ENCODE assay signal across 27 cellular contexts in genomic region chr6:16562498-16562897, GRCh38.
A peak's percentile ranks its signal among the peaks of the same experiment; 100 is the strongest.
DNase-seq lines count a peak whose midpoint lies in the region; ATAC-seq and TF ChIP-seq lines count a peak whose summit lies in the region.
"Had no signal": no experiment of that assay in that cellular context is flagged by ENCODE, and none has a peak within 500 bp of the region (broad histone marks: within the 10 kb centered on the region; RNA-seq: fewer than 3 reads in every experiment).

No MANE protein-coding gene starts in this region.

- H2AFZ ChIP-seq in osteoblast (ENCODE audit: low read length) = no peak overlapping the region

- H3K4me3 ChIP-seq in osteoblast (ENCODE audit: insufficient read depth, low read length) = no peak overlapping the region
- no peak overlapping the region for H3K4me3 ChIP-seq in right lobe of liver
- H3K4me3 ChIP-seq: ascending aorta, psoas muscle, stomach, tibial artery had no signal

- no peak for TF ChIP-seq POLR2A in right lobe of liver (IDR thresholded peaks at IDR 0.05)

- no peaks in the 10 kb centered on the region for H3K9me3 Mint-ChIP-seq in activated T-cell treated with anti-CD3 and anti-CD28 coated beads, Interleukin-2, amount 50 U/mL, for 72 hours
- H3K9me3 Mint-ChIP-seq: activated naive CD4-positive, alpha-beta T cell treated with anti-CD3 and anti-CD28 coated beads, Interleukin-2, amount 50 U/mL, for 24 hours; CD4-positive, alpha-beta memory T cell; mesothelial cell of epicardium; naive B cell; T-helper 1 cell treated with Interleukin-12 subunit alpha and Interleukin-12 subunit beta and Interleukin-4 antibody, amounts not matched to agents 30 μg/mL and 1 μg/mL, for 36 hours had no signal

- H3K36me3 ChIP-seq in osteoblast (ENCODE audit: insufficient read depth, low read length) = no peaks in the 10 kb centered on the region
- H3K36me3 ChIP-seq in right lobe of liver = no peaks in the 10 kb centered on the region
- H3K36me3 ChIP-seq: ascending aorta, tibial artery had no signal

- H3K27ac Mint-ChIP-seq in activated T-cell treated with anti-CD3 and anti-CD28 coated beads, Interleukin-2, amount 50 U/mL, for 72 hours = no peak overlapping the region
- H3K27ac Mint-ChIP-seq: activated CD8-positive, alpha-beta memory T cell treated with anti-CD3 and anti-CD28 coated beads, Interleukin-2, amount 10 ng/mL, durations not matched to agents 7 days and 5 days; activated naive CD4-positive, alpha-beta T cell treated with anti-CD3 and anti-CD28 coated beads, Interleukin-2, amount 50 U/mL, for 24 hours; CD4-positive, alpha-beta memory T cell; mesothelial cell of epicardium; naive B cell; T-helper 1 cell treated with Interleukin-12 subunit alpha and Interleukin-12 subunit beta and Interleukin-4 antibody, amounts not matched to agents 30 μg/mL and 1 μg/mL, for 36 hours had no signal

- no peaks in the 10 kb centered on the region for H3K27me3 Mint-ChIP-seq in activated T-cell treated with anti-CD3 and anti-CD28 coated beads, Interleukin-2, amount 50 U/mL, for 72 hours (ENCODE audit: low read depth)
- H3K27me3 Mint-ChIP-seq: activated CD8-positive, alpha-beta memory T cell treated with anti-CD3 and anti-CD28 coated beads, Interleukin-2, amount 10 ng/mL, durations not matched to agents 7 days and 5 days; activated naive CD4-positive, alpha-beta T cell treated with anti-CD3 and anti-CD28 coated beads, Interleukin-2, amount 50 U/mL, for 24 hours; CD4-positive, alpha-beta memory T cell; naive B cell had no signal

- no peak overlapping the region for H3K4me2 ChIP-seq in osteoblast (ENCODE audit: insufficient read depth, low read length)

- intact Hi-C loops in right lobe of liver (cut with DNase I) = no loop called here

- peaks cover 0 to 2% of the 10 kb centered on the region in 2 donors for H3K36me3 Mint-ChIP-seq in activated T-cell treated with anti-CD3 and anti-CD28 coated beads, Interleukin-2, amount 50 U/mL, for 72 hours (ENCODE audit: insufficient read depth in 2 of 2)
- H3K36me3 Mint-ChIP-seq: naive B cell had no signal

- peaks cover 20% of the 10 kb centered on the region for H3K4me1 ChIP-seq in osteoblast (ENCODE audit: insufficient read depth, low read length)
- peaks cover 0 to 5% (median 0%) of the 10 kb centered on the region in 4 donors for H3K4me1 ChIP-seq in right lobe of liver

- TF ChIP-seq CTCF in osteoblast (IDR thresholded peaks at IDR 0.05; ENCODE audit: extremely low read depth, low read depth, low read length) (no peak), right lobe of liver (IDR thresholded peaks at IDR 0.05) (no peak)

- no peak for DNase-seq in activated T-cell treated with anti-CD3 and anti-CD28 coated beads, Interleukin-2, amount 50 U/mL, for 72 hours
- DNase-seq in activated T-cell treated with anti-CD3 and anti-CD28 coated beads, Interleukin-2, amount 50 U/mL, for 1 hour = no peak
- DNase-seq in M059J (ENCODE audit: low read depth) = peak; percentile 27
- DNase-seq in caudate nucleus (lab: John Stamatoyannopoulos, UW) = peak in 1 of 61 donors; percentile 44
- DNase-seq in osteoblast (ENCODE audit: insufficient read length, low spot score, missing footprints) = peak; percentile 66
- no peak for DNase-seq in NCI-H524 (lab: John Stamatoyannopoulos, UW)
- no peak for DNase-seq in right lobe of liver
- DNase-seq: activated CD4-positive, alpha-beta T cell treated with anti-CD3 and anti-CD28 coated beads for 48 hours; activated CD8-positive, alpha-beta memory T cell treated with anti-CD3 and anti-CD28 coated beads, Interleukin-2, amount 10 ng/mL, durations not matched to agents 7 days and 5 days; CD4-positive, alpha-beta memory T cell; islet precursor cell; left ventricle myocardium superior; naive B cell; NCI-H1105 treated with DMSO at 0.1 percent for 48 hours; NCI-H2029; NCI-H2227 treated with DMSO at 0.1 percent for 48 hours; NCI-H69; psoas muscle; RPMI8226; stomach; tibial artery had no signal

- ATAC-seq in activated T-cell treated with anti-CD3 and anti-CD28 coated beads, Interleukin-2, amount 50 U/mL, for 72 hours (replicated peaks in 1 of 2) = peak; percentile 58 to 80
- ATAC-seq in HG03135 (IDR thresholded peaks at IDR 0.05; ENCODE audit: unreplicated experiment) = no peak
- ATAC-seq in right lobe of liver = no peak
- ATAC-seq: activated CD8-positive, alpha-beta memory T cell treated with anti-CD3 and anti-CD28 coated beads, Interleukin-2, amount 10 ng/mL, durations not matched to agents 7 days and 5 days; left ventricle myocardium superior; psoas muscle had no signal

- no peaks in the 10 kb centered on the region for H4K20me1 ChIP-seq in osteoblast (ENCODE audit: insufficient read depth, low read length)

- no peak overlapping the region for H3K4me3 Mint-ChIP-seq in activated T-cell treated with anti-CD3 and anti-CD28 coated beads, Interleukin-2, amount 50 U/mL, for 72 hours
- H3K4me3 Mint-ChIP-seq: activated CD8-positive, alpha-beta memory T cell treated with anti-CD3 and anti-CD28 coated beads, Interleukin-2, amount 10 ng/mL, durations not matched to agents 7 days and 5 days; activated naive CD4-positive, alpha-beta T cell treated with anti-CD3 and anti-CD28 coated beads, Interleukin-2, amount 50 U/mL, for 24 hours; CD4-positive, alpha-beta memory T cell; mesothelial cell of epicardium; naive B cell; T-helper 1 cell treated with Interleukin-12 subunit alpha and Interleukin-12 subunit beta and Interleukin-4 antibody, amounts not matched to agents 30 μg/mL and 1 μg/mL, for 36 hours had no signal

- 81% methylated on average over 2 of the region's 2 CpGs for WGBS in right lobe of liver (ENCODE audit: insufficient coverage, low coverage, low lambda C conversion rate, missing lambda C conversion rate)

- H3K27me3 ChIP-seq in osteoblast (ENCODE audit: insufficient read depth, low read length) = no peaks in the 10 kb centered on the region
- no peaks in the 10 kb centered on the region for H3K27me3 ChIP-seq in right lobe of liver
- H3K27me3 ChIP-seq: ascending aorta, neutrophil, stomach, tibial artery had no signal

- no peaks in the 10 kb centered on the region for H3K79me2 ChIP-seq in osteoblast (ENCODE audit: insufficient read depth, low read length)

- H3K9me3 ChIP-seq in osteoblast (ENCODE audit: low read depth, low read length) = no peaks in the 10 kb centered on the region
- H3K9me3 ChIP-seq in right lobe of liver = no peaks in the 10 kb centered on the region
- H3K9me3 ChIP-seq: ascending aorta, neutrophil, psoas muscle, stomach, tibial artery had no signal

- H3K4me1 Mint-ChIP-seq in activated T-cell treated with anti-CD3 and anti-CD28 coated beads, Interleukin-2, amount 50 U/mL, for 72 hours (ENCODE audit: low read depth) = no peaks in the 10 kb centered on the region
- H3K4me1 Mint-ChIP-seq: activated naive CD4-positive, alpha-beta T cell treated with anti-CD3 and anti-CD28 coated beads, Interleukin-2, amount 50 U/mL, for 24 hours; naive B cell had no signal

- H3K27ac ChIP-seq in caudate nucleus (ENCODE audit: low read depth, low read length) (peak overlapping the region; percentile 55), osteoblast (ENCODE audit: low read depth, low read length) (no peak overlapping the region), right lobe of liver (no peak overlapping the region)
- H3K27ac ChIP-seq: neutrophil, psoas muscle, stomach had no signal

Comparison
In these comparisons a context has a peak if more than half of its experiments do, and no peak if none do; other contexts are left out.
1. ATAC-seq: peak in activated T-cell treated with anti-CD3 and anti-CD28 coated beads, Interleukin-2, amount 50 U/mL, for 72 hours (2 of 2); none in HG03135 (single experiment) and right lobe of liver (0 of 4).
2. DNase-seq: peak in M059J (single experiment) and osteoblast (single experiment); none in activated T-cell treated with anti-CD3 and anti-CD28 coated beads, Interleukin-2, amount 50 U/mL, for 72 hours (0 of 2), activated T-cell treated with anti-CD3 and anti-CD28 coated beads, Interleukin-2, amount 50 U/mL, for 1 hour (single experiment), NCI-H524 (0 of 2) and right lobe of liver (0 of 3).